30 cellular contexts compared by ENCODE assay signal in the genomic region with DNA sequence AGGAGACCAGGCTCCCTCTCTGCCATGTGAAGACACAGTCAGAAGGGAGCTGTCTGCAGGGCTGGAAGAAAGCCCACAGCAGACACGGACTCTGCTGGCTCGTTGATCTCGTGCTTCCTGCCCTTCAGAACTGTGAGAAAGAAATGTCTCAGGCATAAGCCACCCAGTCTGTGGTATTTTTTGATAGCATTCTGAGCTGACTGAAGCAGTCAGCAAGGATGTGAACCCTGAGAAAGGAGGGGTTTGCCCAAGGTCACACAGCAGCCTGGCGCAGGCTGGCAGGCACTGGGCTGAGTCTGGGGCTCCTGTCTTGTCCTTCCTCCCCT.
"Had no signal": no experiment of that assay in that cellular context is flagged by ENCODE, and none has a peak within 500 bp of the region (broad histone marks: within the 10 kb centered on the region; RNA-seq: fewer than 3 reads in every experiment).

No MANE protein-coding gene starts in this region.

- H3K27me3 ChIP-seq: ascending aorta had no signal

- H3K9me3 Mint-ChIP-seq: activated naive CD4-positive, alpha-beta T cell treated with anti-CD3 and anti-CD28 coated beads, Interleukin-2, amount 50 U/mL, for 72 hours; activated naive CD8-positive, alpha-beta T cell treated with anti-CD3 and anti-CD28 coated beads, Interleukin-2, amount 50 U/mL, for 24 hours; activated T-cell treated with anti-CD3 and anti-CD28 coated beads, Interleukin-2, amount 50 U/mL, for 4 hours; central memory CD8-positive, alpha-beta T cell had no signal

- H3K9me3 ChIP-seq: ascending aorta had no signal

- H3K4me1 Mint-ChIP-seq: activated CD4-positive, alpha-beta memory T cell treated with anti-CD3 and anti-CD28 coated beads, Interleukin-2, amount 10 ng/mL, durations not matched to agents 7 days and 5 days; activated CD4-positive, alpha-beta T cell treated with anti-CD3 and anti-CD28 coated beads for 36 hours; activated naive CD8-positive, alpha-beta T cell treated with anti-CD3 and anti-CD28 coated beads, Interleukin-2, amount 50 U/mL, for 24 hours; brain; central memory CD8-positive, alpha-beta T cell had no signal

- H3K27ac ChIP-seq: ascending aorta, SK-N-MC, WERI-Rb-1 had no signal

- H3K4me3 Mint-ChIP-seq: activated CD4-positive, alpha-beta memory T cell treated with anti-CD3 and anti-CD28 coated beads, Interleukin-2, amount 10 ng/mL, durations not matched to agents 7 days and 5 days; activated CD4-positive, alpha-beta T cell treated with anti-CD3 and anti-CD28 coated beads for 36 hours; activated naive CD8-positive, alpha-beta T cell treated with anti-CD3 and anti-CD28 coated beads, Interleukin-2, amount 50 U/mL, for 24 hours; activated T-cell treated with anti-CD3 and anti-CD28 coated beads, Interleukin-2, amount 50 U/mL, for 4 hours; brain; central memory CD8-positive, alpha-beta T cell had no signal

- H3K36me3 Mint-ChIP-seq: activated naive CD4-positive, alpha-beta T cell treated with anti-CD3 and anti-CD28 coated beads, Interleukin-2, amount 50 U/mL, for 72 hours; brain had no signal

- H3K4me3 ChIP-seq: ascending aorta, SK-N-MC had no signal

- H3K36me3 ChIP-seq: ascending aorta, WERI-Rb-1 had no signal

- ATAC-seq: activated CD4-positive, alpha-beta T cell treated with anti-CD3 and anti-CD28 coated beads for 36 hours; activated naive CD4-positive, alpha-beta T cell treated with anti-CD3 and anti-CD28 coated beads, Interleukin-2, amount 50 U/mL, for 72 hours; activated naive CD8-positive, alpha-beta T cell treated with anti-CD3 and anti-CD28 coated beads, Interleukin-2, amount 50 U/mL, for 24 hours; activated T-cell treated with anti-CD3 and anti-CD28 coated beads, Interleukin-2, amount 50 U/mL, for 4 hours; Panc1; Right ventricle myocardium inferior had no signal

- H3K4me1 ChIP-seq: ascending aorta had no signal

- DNase-seq: activated CD4-positive, alpha-beta memory T cell treated with anti-CD3 and anti-CD28 coated beads, Interleukin-2, amount 10 ng/mL, durations not matched to agents 7 days and 5 days; activated CD4-positive, alpha-beta T cell treated with anti-CD3 and anti-CD28 coated beads for 36 hours; activated CD4-positive, alpha-beta T cell treated with anti-CD3 and anti-CD28 coated beads, Interleukin-2, amount 50 U/mL, for 1 hour; activated effector memory CD4-positive, alpha-beta T cell treated with anti-CD3 and anti-CD28 coated beads, Interleukin-2, amount 50 U/mL, for 16 hours; activated naive CD4-positive, alpha-beta T cell treated with Interleukin-2 at 50 U/mL for 16 hours; activated naive CD8-positive, alpha-beta T cell treated with anti-CD3 and anti-CD28 coated beads, Interleukin-2, amount 50 U/mL, for 24 hours; activated T-cell treated with anti-CD3 and anti-CD28 coated beads, Interleukin-2, amount 50 U/mL, for 4 hours; amniotic stem cell; Karpas-422; MM.1S; NCI-H1105; NCI-H1436; NCI-H1694 treated with DMSO at 0.1 percent for 48 hours; NCI-H2029 treated with DMSO at 0.1 percent for 48 hours; NCI-H345; NCI-H510A; NCI-H526 treated with DMSO at 0.1 percent for 48 hours; NCI-H82; NK-92 treated with Interleukin-12 subunit alpha and Interleukin-12 subunit beta, amount 100 ng/mL, for 24 hours; OCI-M1; RPMI8226; T-helper 1 cell; WERI-Rb-1 had no signal

- H3K27ac Mint-ChIP-seq: activated CD4-positive, alpha-beta memory T cell treated with anti-CD3 and anti-CD28 coated beads, Interleukin-2, amount 10 ng/mL, durations not matched to agents 7 days and 5 days; activated CD4-positive, alpha-beta T cell treated with anti-CD3 and anti-CD28 coated beads for 36 hours; activated naive CD4-positive, alpha-beta T cell treated with anti-CD3 and anti-CD28 coated beads, Interleukin-2, amount 50 U/mL, for 72 hours; activated naive CD8-positive, alpha-beta T cell treated with anti-CD3 and anti-CD28 coated beads, Interleukin-2, amount 50 U/mL, for 24 hours had no signal
